20 cellular contexts compared by ENCODE assay signal in the genomic region with DNA sequence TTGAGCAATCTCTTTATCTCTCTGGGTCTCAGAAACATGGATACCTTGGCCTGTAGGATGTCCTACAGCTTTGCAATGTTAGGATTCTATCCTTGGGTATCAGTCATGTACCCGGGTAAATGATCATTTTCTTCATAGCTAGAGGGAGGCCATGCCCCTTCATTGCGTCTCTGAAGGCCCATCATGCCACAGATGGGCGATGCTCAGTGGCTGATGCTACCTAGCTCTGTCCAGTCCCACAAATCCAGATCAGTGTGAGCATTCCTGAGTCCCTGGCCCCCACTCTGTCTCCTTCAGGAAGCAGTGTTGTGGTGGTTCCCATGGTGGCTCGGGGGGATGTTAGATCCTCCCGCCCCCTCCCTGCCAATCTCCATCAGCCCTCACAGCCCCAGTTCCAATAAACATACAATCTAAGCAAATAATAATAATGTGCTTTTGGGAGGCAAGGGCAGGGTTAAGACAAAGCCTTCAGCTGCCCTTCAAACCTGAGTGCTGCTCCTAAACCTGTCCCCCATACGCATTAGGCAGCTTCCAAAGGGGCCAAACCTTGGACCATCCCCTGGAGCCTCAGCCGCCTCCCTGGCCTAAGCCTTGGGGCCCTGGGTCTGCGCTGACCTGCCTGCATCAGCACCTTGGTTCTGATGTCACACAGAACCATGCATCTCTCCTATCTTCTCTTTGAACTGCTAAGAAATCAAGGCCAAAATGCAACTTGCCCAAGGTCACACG. TPM values are rescaled to one million over a fixed set of nuclear protein-coding genes. Genes with fewer than 3 reads are reported as not detected.
"Had no signal": no experiment of that assay in that cellular context is flagged by ENCODE, and none has a peak within 500 bp of the region (broad histone marks: within the 10 kb centered on the region; RNA-seq: fewer than 3 reads in every experiment).

No MANE protein-coding gene starts in this region.

- H3K36me3 Mint-ChIP-seq: naive thymus-derived CD8-positive, alpha-beta T cell; stimulated activated naive B cell treated with anti-CD40 and anti-IgM and Interleukin-4, amounts not matched to agents 10 μg/mL and 1 μg/mL and 100 μg/mL, for 72 hours had no signal

- DNase-seq: dermis blood vessel endothelial cell; effector CD4-positive, alpha-beta T cell; foreskin melanocyte; heart left ventricle; kidney glomerular epithelial cell; mammary epithelial cell; mucosa of descending colon; naive thymus-derived CD8-positive, alpha-beta T cell; psoas muscle; right lobe of liver; spleen; stimulated activated CD4-positive, alpha-beta T cell treated with anti-CD3 and anti-CD28 coated beads, Interleukin-15, amount 100 ng/mL, for 24 hours; stimulated activated CD4-positive, alpha-beta T cell treated with anti-CD3 and anti-CD28 coated beads, Interleukin-1b, Interleukin-23, amount 100 ng/mL, for 48 hours; stimulated activated CD4-positive, alpha-beta T cell treated with anti-CD3 and anti-CD28 coated beads, Interleukin-4, amount 100 ng/mL, for 24 hours; stimulated activated naive B cell treated with anti-CD40 and anti-IgM and Interleukin-4, amounts not matched to agents 10 μg/mL and 1 μg/mL and 100 μg/mL, for 72 hours; stimulated activated naive CD8-positive, alpha-beta T cell treated with anti-CD3 and anti-CD28 coated beads, Interleukin-15, amount 100 ng/mL, for 72 hours; transverse colon had no signal

- H3K27ac Mint-ChIP-seq: stimulated activated naive B cell treated with anti-CD40 and anti-IgM and Interleukin-4, amounts not matched to agents 10 μg/mL and 1 μg/mL and 100 μg/mL, for 72 hours had no signal

- ATAC-seq: heart left ventricle; mucosa of descending colon; naive thymus-derived CD8-positive, alpha-beta T cell; psoas muscle; right lobe of liver; stimulated activated naive B cell treated with anti-CD40 and anti-IgM and Interleukin-4, amounts not matched to agents 10 μg/mL and 1 μg/mL and 100 μg/mL, for 72 hours; stimulated activated naive CD8-positive, alpha-beta T cell treated with anti-CD3 and anti-CD28 coated beads, Interleukin-15, amount 100 ng/mL, for 72 hours had no signal

- H3K4me1 Mint-ChIP-seq: naive thymus-derived CD8-positive, alpha-beta T cell; stimulated activated naive B cell treated with anti-CD40 and anti-IgM and Interleukin-4, amounts not matched to agents 10 μg/mL and 1 μg/mL and 100 μg/mL, for 72 hours; stimulated activated naive CD8-positive, alpha-beta T cell treated with anti-CD3 and anti-CD28 coated beads, Interleukin-15, amount 100 ng/mL, for 72 hours had no signal

- H3K9me3 Mint-ChIP-seq: naive thymus-derived CD8-positive, alpha-beta T cell; stimulated activated naive B cell treated with anti-CD40 and anti-IgM and Interleukin-4, amounts not matched to agents 10 μg/mL and 1 μg/mL and 100 μg/mL, for 72 hours; stimulated activated naive CD8-positive, alpha-beta T cell treated with anti-CD3 and anti-CD28 coated beads, Interleukin-15, amount 100 ng/mL, for 72 hours had no signal

- H3K4me3 ChIP-seq: heart left ventricle, mucosa of descending colon, psoas muscle, right lobe of liver, spleen, thoracic aorta, transverse colon had no signal

- H3K27me3 Mint-ChIP-seq: naive thymus-derived CD8-positive, alpha-beta T cell; stimulated activated naive B cell treated with anti-CD40 and anti-IgM and Interleukin-4, amounts not matched to agents 10 μg/mL and 1 μg/mL and 100 μg/mL, for 72 hours; stimulated activated naive CD8-positive, alpha-beta T cell treated with anti-CD3 and anti-CD28 coated beads, Interleukin-15, amount 100 ng/mL, for 72 hours had no signal

- H3K27me3 ChIP-seq: heart left ventricle, right lobe of liver, spleen, transverse colon had no signal

- H3K36me3 ChIP-seq: heart left ventricle, right lobe of liver, spleen, thoracic aorta, transverse colon had no signal

- H3K4me3 Mint-ChIP-seq: naive thymus-derived CD8-positive, alpha-beta T cell; stimulated activated naive B cell treated with anti-CD40 and anti-IgM and Interleukin-4, amounts not matched to agents 10 μg/mL and 1 μg/mL and 100 μg/mL, for 72 hours; stimulated activated naive CD8-positive, alpha-beta T cell treated with anti-CD3 and anti-CD28 coated beads, Interleukin-15, amount 100 ng/mL, for 72 hours had no signal

RNA-seq across cellular contexts. Expression of gene GPR61, which starts 0.7 kb away (rescaled TPM):
- total RNA-seq: dermis blood vessel endothelial cell, glomerular endothelial cell, right lobe of liver, spleen, thoracic aorta, transverse colon, ureter had no signal
- polyA plus RNA-seq: mammary epithelial cell, spleen had no signal
